ENCODE assay signal across 1 cellular context in the genomic region with DNA sequence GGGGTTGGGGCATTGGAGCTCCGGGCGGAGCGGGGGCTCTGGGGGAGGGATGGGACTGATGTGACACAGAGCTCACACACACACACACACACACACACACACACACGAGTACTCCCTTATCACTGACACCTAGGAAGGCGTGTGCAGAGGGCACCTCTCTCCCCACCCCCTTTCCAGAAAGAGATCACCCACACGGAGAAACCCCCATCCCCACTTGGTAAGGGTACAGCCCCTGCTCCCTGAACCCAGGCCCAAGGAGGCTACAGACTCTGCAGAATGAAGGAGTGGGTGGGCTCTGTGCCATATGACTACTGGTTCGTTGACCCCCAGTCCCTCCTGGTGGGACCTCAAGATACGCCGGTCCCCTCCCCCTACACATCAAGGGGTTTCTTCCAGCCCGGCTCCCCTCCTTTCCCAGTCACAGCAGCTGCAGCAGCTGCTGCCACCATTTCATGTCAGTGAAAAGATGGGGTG.
TF ChIP-seq lines count a peak whose summit lies in the region.

No MANE protein-coding gene starts in this region.

TF ChIP-seq in WTC11, 78 proteins besides CTCF, POLR2A, EP300 and RAD21 (continued from another document):
- TF ChIP-seq ZNF512 (CRISPR knock-in tag; IDR thresholded peaks at IDR 0.05; ENCODE audit: borderline replicate concordance) (no peak), USF2 (CRISPR knock-in tag; IDR thresholded peaks at IDR 0.05) (no peak)
- TF ChIP-seq, protein P1, sequence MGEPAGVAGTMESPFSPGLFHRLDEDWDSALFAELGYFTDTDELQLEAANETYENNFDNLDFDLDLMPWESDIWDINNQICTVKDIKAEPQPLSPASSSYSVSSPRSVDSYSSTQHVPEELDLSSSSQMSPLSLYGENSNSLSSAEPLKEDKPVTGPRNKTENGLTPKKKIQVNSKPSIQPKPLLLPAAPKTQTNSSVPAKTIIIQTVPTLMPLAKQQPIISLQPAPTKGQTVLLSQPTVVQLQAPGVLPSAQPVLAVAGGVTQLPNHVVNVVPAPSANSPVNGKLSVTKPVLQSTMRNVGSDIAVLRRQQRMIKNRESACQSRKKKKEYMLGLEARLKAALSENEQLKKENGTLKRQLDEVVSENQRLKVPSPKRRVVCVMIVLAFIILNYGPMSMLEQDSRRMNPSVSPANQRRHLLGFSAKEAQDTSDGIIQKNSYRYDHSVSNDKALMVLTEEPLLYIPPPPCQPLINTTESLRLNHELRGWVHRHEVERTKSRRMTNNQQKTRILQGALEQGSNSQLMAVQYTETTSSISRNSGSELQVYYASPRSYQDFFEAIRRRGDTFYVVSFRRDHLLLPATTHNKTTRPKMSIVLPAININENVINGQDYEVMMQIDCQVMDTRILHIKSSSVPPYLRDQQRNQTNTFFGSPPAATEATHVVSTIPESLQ (CRISPR knock-in tag; IDR thresholded peaks at IDR 0.05) = no peak
- TF ChIP-seq, protein P2, sequence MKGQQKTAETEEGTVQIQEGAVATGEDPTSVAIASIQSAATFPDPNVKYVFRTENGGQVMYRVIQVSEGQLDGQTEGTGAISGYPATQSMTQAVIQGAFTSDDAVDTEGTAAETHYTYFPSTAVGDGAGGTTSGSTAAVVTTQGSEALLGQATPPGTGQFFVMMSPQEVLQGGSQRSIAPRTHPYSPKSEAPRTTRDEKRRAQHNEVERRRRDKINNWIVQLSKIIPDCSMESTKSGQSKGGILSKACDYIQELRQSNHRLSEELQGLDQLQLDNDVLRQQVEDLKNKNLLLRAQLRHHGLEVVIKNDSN (CRISPR knock-in tag; IDR thresholded peaks at IDR 0.05) = no peak
